Comparison of ENCODE assay signal across 9 cellular contexts in genomic region chr3:149659173-149659468, GRCh38. TPM values are rescaled to one million over a fixed set of nuclear protein-coding genes. Genes with fewer than 3 reads are reported as not detected.
A peak's percentile ranks its signal among the peaks of the same experiment; 100 is the strongest.
DNase-seq lines count a peak whose midpoint lies in the region; ATAC-seq, FAIRE-seq and TF ChIP-seq lines count a peak whose summit lies in the region.
"Had no signal": no experiment of that assay in that cellular context is flagged by ENCODE, and none has a peak within 500 bp of the region (broad histone marks: within the 10 kb centered on the region; RNA-seq: fewer than 3 reads in every experiment).

No MANE protein-coding gene starts in this region.

- TF ChIP-seq POLR2A in upper lobe of left lung (IDR thresholded peaks at IDR 0.05), result no peak

- intact Hi-C loops in activated naive CD4-positive, alpha-beta T cell treated with anti-CD3 and anti-CD28 coated beads for 36 hours (cut with micrococcal nuclease), result loop anchor here (2.0 to 5.0 kb wide), 4 partner anchors 44 to 154 kb away; partner anchors contain the start of genes COMMD2 and RNF13

- H3K27me3 Mint-ChIP-seq in activated naive CD4-positive, alpha-beta T cell treated with anti-CD3 and anti-CD28 coated beads for 36 hours (ENCODE audit: low read depth), result peaks cover 69% of the 10 kb centered on the region

- H3K9me3 ChIP-seq in mesodermal cell (ENCODE audit: control insufficient read depth, low read length) (no peaks in the 10 kb centered on the region), upper lobe of left lung (no peaks in the 10 kb centered on the region)

- H3K27me3 ChIP-seq in bronchial epithelial cell (ENCODE audit: control insufficient read depth, insufficient read depth, low read length), result no peaks in the 10 kb centered on the region
- H3K27me3 ChIP-seq in upper lobe of left lung, result no peaks in the 10 kb centered on the region

- FAIRE-seq in bronchial epithelial cell (lab: Jason Lieb, UNC), result no peak

- peak overlapping the region; percentile 83 for H3K4me3 ChIP-seq in bronchial epithelial cell (ENCODE audit: low read depth, low read length)
- peak overlapping the region; percentile 89 for H3K4me3 ChIP-seq in mesodermal cell (ENCODE audit: extremely low read depth, insufficient read depth, low read length, poor library complexity, severe bottlenecking)
- peak overlapping the region in 3 of 4 donors; percentile 50 to 76 (median 62) for H3K4me3 ChIP-seq in upper lobe of left lung

- H3K4me1 ChIP-seq in mesodermal cell (ENCODE audit: control insufficient read depth, insufficient read depth, low read length, poor library complexity, severe bottlenecking) (peaks cover 24% of the 10 kb centered on the region), upper lobe of left lung (peaks cover 7 to 28% (median 17%) of the 10 kb centered on the region in 4 donors)

- 63% methylated on average over 8 of the region's 9 CpGs; no CpG with 5 or more reads in 1 of the 2 experiments for WGBS in mesodermal cell (ENCODE audit: insufficient coverage in 2 of 2), 2 experiments
- WGBS in upper lobe of left lung, 2 donors, result 31% methylated on average over 9 of the region's 9 CpGs

- no peak overlapping the region for H3K27ac Mint-ChIP-seq in activated naive CD4-positive, alpha-beta T cell treated with anti-CD3 and anti-CD28 coated beads for 36 hours

- no peak for DNase-seq in activated naive CD4-positive, alpha-beta T cell treated with anti-CD3 and anti-CD28 coated beads for 36 hours
- DNase-seq in activated naive CD4-positive, alpha-beta T cell (lab: John Stamatoyannopoulos, UW), result no peak
- DNase-seq in bronchial epithelial cell (ENCODE audit: low read depth) (no peak), upper lobe of left lung (no peak), NCI-H1092 (lab: John Stamatoyannopoulos, UW) (no peak), hepatic stellate cell (ENCODE audit: low spot score) (no peak)
- DNase-seq: NCI-H2081 had no signal

- TF ChIP-seq CTCF in bronchial epithelial cell (IDR thresholded peaks at IDR 0.05; ENCODE audit: insufficient read depth, low read length, severe bottlenecking) (no peak), upper lobe of left lung (IDR thresholded peaks at IDR 0.05) (no peak)

- peak overlapping the region; percentile 14 for H3K4me3 Mint-ChIP-seq in activated naive CD4-positive, alpha-beta T cell treated with anti-CD3 and anti-CD28 coated beads for 36 hours

- H3K4me1 Mint-ChIP-seq in activated naive CD4-positive, alpha-beta T cell treated with anti-CD3 and anti-CD28 coated beads for 36 hours (ENCODE audit: low read depth), result peaks cover 11% of the 10 kb centered on the region

- no peaks in the 10 kb centered on the region for H3K9me3 Mint-ChIP-seq in activated naive CD4-positive, alpha-beta T cell treated with anti-CD3 and anti-CD28 coated beads for 36 hours

- ATAC-seq in upper lobe of left lung (ENCODE audit: low FRiP score in 2 of 2), result no peak
- no peak for ATAC-seq in GM18517 (IDR thresholded peaks at IDR 0.05; ENCODE audit: unreplicated experiment)

- CTCF ChIA-PET in activated naive CD4-positive, alpha-beta T cell treated with anti-CD3 and anti-CD28 coated beads for 36 hours (lab: Charles Lee), result no interaction called here

- H3K27ac ChIP-seq in mesodermal cell (ENCODE audit: low read depth, low read length, severe bottlenecking) (peak overlapping the region; percentile 91), upper lobe of left lung (peak overlapping the region; percentile 92 to 94 (median 94))

- TF ChIP-seq EP300 in upper lobe of left lung (IDR thresholded peaks at IDR 0.05), result peak in 1 of 4 donors; percentile 47

- no peaks in the 10 kb centered on the region for H3K36me3 Mint-ChIP-seq in activated naive CD4-positive, alpha-beta T cell treated with anti-CD3 and anti-CD28 coated beads for 36 hours (ENCODE audit: low read depth)

- H3K36me3 ChIP-seq in bronchial epithelial cell (ENCODE audit: control insufficient read depth, insufficient read depth, low read length) (no peaks in the 10 kb centered on the region), mesodermal cell (ENCODE audit: control insufficient read depth, insufficient read depth, low read length) (peaks cover 5% of the 10 kb centered on the region), upper lobe of left lung (no peaks in the 10 kb centered on the region)

RNA-seq across cellular contexts. Expression of gene WWTR1, which starts 1.3 kb away (rescaled TPM):
- total RNA-seq in activated naive CD4-positive, alpha-beta T cell treated with anti-CD3 and anti-CD28 coated beads for 36 hours, result under 1 TPM; 0.19 to 0.42 TPM
- total RNA-seq in bronchial epithelial cell, result 3.4 and 7.3 TPM in 2 replicates
- 88.0 TPM for polyA plus RNA-seq in mesodermal cell (2013, experiment 1 of 2)
- 74.8 TPM for polyA plus RNA-seq in mesodermal cell (2013, experiment 2 of 2)
- total RNA-seq in upper lobe of left lung, result 100 to 1,000 TPM in 3 of 6 donors, 10 to 100 TPM in 3; 77.5 to 119 (median 107) TPM
